In the genomic region with DNA sequence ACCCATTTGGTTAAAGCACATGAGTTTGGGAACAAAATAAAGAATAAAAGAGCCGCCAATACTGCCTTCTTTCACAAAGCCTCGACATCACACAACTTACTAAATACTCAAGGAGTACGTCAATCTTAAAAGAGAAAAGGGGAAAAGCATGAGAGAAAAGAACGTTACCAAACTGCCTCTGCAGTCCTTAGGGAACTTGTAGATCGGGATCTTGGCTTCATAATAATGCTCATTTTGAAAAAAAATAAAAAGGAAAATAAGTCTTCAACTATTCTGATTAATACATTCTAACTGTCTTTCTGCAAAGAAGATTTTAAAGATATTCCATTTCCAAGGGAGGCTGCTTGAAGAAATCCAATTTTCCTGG, we compare ENCODE assay signal across 10 cellular contexts.
DNase-seq lines count a peak whose midpoint lies in the region; ATAC-seq, FAIRE-seq and TF ChIP-seq lines count a peak whose summit lies in the region.
"Had no signal": no experiment of that assay in that cellular context is flagged by ENCODE, and none has a peak within 500 bp of the region (broad histone marks: within the 10 kb centered on the region; RNA-seq: fewer than 3 reads in every experiment).

No MANE protein-coding gene starts in this region.

- DNase-seq in M059J (ENCODE audit: low read depth) (peak; percentile 31), bronchial epithelial cell (ENCODE audit: low read depth) (no peak), lung (ENCODE audit: low spot score) (no peak), OCI-M2 (lab: John Stamatoyannopoulos, UW; ENCODE audit: unreplicated experiment) (no peak), amniotic stem cell (lab: John Stamatoyannopoulos, UW) (no peak)
- no peak for DNase-seq in stimulated activated naive B cell treated with anti-CD40 and anti-IgM and Interleukin-4, amounts not matched to agents 10 μg/mL and 1 μg/mL and 100 μg/mL, for 72 hours
- no peak for DNase-seq in stimulated activated CD8-positive, alpha-beta memory T cell treated with anti-CD3 and anti-CD28 coated beads, Interleukin-4, amount 100 ng/mL, for 48 hours
- DNase-seq: NCI-H510A treated with DMSO at 0.1 percent for 48 hours had no signal

- H3K4me1 Mint-ChIP-seq in stimulated activated naive B cell treated with anti-CD40 and anti-IgM and Interleukin-4, amounts not matched to agents 10 μg/mL and 1 μg/mL and 100 μg/mL, for 72 hours = peaks cover 10 to 22% of the 10 kb centered on the region in 2 donors

- no peaks in the 10 kb centered on the region for H3K9me3 Mint-ChIP-seq in stimulated activated naive B cell treated with anti-CD40 and anti-IgM and Interleukin-4, amounts not matched to agents 10 μg/mL and 1 μg/mL and 100 μg/mL, for 72 hours

- no peaks in the 10 kb centered on the region for H3K36me3 ChIP-seq in bronchial epithelial cell (ENCODE audit: control insufficient read depth, insufficient read depth, low read length)
- H3K36me3 ChIP-seq in lung (ENCODE audit: control insufficient read depth in 2 of 2, insufficient read depth in 2 of 2, low read length in 2 of 2) = no peaks in the 10 kb centered on the region

- H3K4me3 ChIP-seq in bronchial epithelial cell (ENCODE audit: low read depth, low read length) (peak overlapping the region; percentile 38), lung (no peak overlapping the region)
- H3K4me3 ChIP-seq: GM12878 had no signal

- H3K27me3 ChIP-seq in bronchial epithelial cell (ENCODE audit: control insufficient read depth, insufficient read depth, low read length) (no peaks in the 10 kb centered on the region), lung (ENCODE audit: control insufficient read depth, insufficient read depth) (no peaks in the 10 kb centered on the region)

- peak overlapping the region; percentile 66 to 79 for H3K27ac ChIP-seq in lung (ENCODE audit: low read depth in 1 of 2, low read length in 1 of 2)

- peaks cover 0 to 7% of the 10 kb centered on the region in 2 donors for H3K4me1 ChIP-seq in lung (ENCODE audit: control insufficient read depth in 2 of 2, insufficient read depth in 2 of 2, low read length in 2 of 2)

- no peak for FAIRE-seq in bronchial epithelial cell (lab: Jason Lieb, UNC)
- FAIRE-seq: GM12878 had no signal

- 8 to 18% methylated on average over 5 of the region's 5 CpGs for WGBS in lung, 2 donors

- H3K36me3 Mint-ChIP-seq in stimulated activated naive B cell treated with anti-CD40 and anti-IgM and Interleukin-4, amounts not matched to agents 10 μg/mL and 1 μg/mL and 100 μg/mL, for 72 hours = no peaks in the 10 kb centered on the region

- peak overlapping the region; percentile 82 to 89 for H3K4me3 Mint-ChIP-seq in stimulated activated naive B cell treated with anti-CD40 and anti-IgM and Interleukin-4, amounts not matched to agents 10 μg/mL and 1 μg/mL and 100 μg/mL, for 72 hours

- no peak for ATAC-seq in lung (ENCODE audit: insufficient read depth, low FRiP score)
- ATAC-seq in stimulated activated naive B cell treated with anti-CD40 and anti-IgM and Interleukin-4, amounts not matched to agents 10 μg/mL and 1 μg/mL and 100 μg/mL, for 72 hours (replicated peaks) = no peak
- no peak for ATAC-seq in activated CD4-positive, CD25-positive, alpha-beta regulatory T cell treated with anti-CD3 and anti-CD28 coated beads, Interleukin-2, amount 50 U/mL, for 24 hours
- ATAC-seq: GM12878 had no signal

- H3K9me3 ChIP-seq in lung (ENCODE audit: control insufficient read depth in 2 of 2, insufficient read depth in 1 of 2, low read length in 1 of 2) = no peaks in the 10 kb centered on the region

- peaks cover 9 to 11% of the 10 kb centered on the region in 2 donors for H3K27me3 Mint-ChIP-seq in stimulated activated naive B cell treated with anti-CD40 and anti-IgM and Interleukin-4, amounts not matched to agents 10 μg/mL and 1 μg/mL and 100 μg/mL, for 72 hours

- no peak for TF ChIP-seq CTCF in bronchial epithelial cell (IDR thresholded peaks at IDR 0.05; ENCODE audit: insufficient read depth, low read length, severe bottlenecking)
- TF ChIP-seq CTCF in lung (IDR thresholded peaks at IDR 0.05; ENCODE audit: control extremely low read depth, extremely low read depth) = no peak

- no peak overlapping the region for H3K27ac Mint-ChIP-seq in stimulated activated naive B cell treated with anti-CD40 and anti-IgM and Interleukin-4, amounts not matched to agents 10 μg/mL and 1 μg/mL and 100 μg/mL, for 72 hours
